1 cellular context compared by ENCODE assay signal in the genomic region with DNA sequence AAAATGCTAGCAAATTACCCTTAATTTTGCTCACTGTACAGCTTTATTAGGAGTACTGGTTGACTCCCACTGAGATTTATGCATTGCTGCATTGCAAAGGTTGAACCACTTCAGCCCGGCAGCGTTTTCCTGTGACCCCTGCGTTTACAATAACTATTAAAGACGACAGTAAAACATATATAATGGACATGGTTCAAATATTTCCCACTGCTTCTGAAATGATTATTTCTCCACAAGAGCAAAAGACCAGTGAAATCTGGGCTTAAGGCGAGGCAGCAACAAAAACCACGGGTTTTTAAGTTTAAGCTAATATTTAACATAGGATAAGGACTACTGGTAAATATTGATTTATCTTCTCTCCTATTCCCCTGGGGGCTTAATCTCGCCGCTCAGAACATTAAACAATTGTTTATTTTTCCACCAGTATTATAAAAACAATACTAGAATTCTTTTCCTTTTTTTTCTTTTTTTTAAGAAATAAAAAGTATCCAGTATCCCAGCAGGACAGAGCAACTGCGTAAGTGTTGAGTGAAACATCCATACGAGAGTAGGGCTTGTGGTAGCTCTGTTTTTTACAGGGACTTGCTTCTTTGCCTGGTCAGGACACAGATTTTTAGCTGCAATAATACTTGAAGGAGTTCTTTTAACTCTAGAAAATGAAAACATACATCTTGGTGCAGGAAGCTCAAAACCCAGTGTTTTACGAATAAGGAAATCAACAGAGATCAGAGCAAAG.
TF ChIP-seq lines count a peak whose summit lies in the region.

No MANE protein-coding gene starts in this region.

TF ChIP-seq in IMR-90, 13 proteins besides CTCF, POLR2A, EP300 and RAD21 (continued from another document):
- TF ChIP-seq, protein P1, sequence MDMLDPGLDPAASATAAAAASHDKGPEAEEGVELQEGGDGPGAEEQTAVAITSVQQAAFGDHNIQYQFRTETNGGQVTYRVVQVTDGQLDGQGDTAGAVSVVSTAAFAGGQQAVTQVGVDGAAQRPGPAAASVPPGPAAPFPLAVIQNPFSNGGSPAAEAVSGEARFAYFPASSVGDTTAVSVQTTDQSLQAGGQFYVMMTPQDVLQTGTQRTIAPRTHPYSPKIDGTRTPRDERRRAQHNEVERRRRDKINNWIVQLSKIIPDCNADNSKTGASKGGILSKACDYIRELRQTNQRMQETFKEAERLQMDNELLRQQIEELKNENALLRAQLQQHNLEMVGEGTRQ (IDR thresholded peaks at IDR 0.05; ENCODE audit: low read depth, low read length): no peak
TF ChIP-seq in IMR-90: peak in this region for 0.
